Comparison of ENCODE assay signal across 10 cellular contexts in the genomic region with DNA sequence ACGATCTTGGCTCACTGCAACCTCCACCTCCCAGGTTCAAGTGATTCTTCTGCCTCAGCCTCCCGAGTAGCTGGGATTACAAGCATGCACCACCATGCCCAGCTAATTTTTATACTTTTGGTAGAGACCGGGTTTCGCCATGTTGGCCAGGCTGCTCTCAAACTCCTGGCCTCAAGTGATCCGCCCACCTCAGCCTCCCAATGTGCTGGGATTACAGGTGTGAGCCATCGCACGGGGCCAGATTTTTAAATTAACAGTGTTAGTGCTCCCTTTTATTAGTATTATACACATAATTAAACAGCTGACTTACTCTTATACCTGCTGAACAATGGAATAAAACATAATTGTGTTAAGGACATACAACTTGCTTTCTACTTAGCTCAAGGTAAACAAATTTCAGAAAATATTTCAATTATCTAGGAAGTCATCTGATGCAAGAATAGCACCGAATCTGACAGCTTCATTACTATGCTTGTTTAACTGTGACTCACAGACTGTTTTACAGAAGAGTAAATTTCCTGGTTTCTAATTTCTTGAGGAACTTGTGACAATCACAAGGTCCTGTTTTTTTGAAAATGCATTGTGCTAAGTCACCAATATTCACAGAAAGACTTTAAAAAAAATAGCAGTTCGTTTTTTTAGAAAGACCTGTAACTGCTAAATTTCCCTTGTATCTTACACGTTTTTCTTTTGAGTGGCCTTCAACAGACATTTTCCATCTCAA. TPM values are rescaled to one million over a fixed set of nuclear protein-coding genes. Genes with fewer than 3 reads are reported as not detected.
DNase-seq lines count a peak whose midpoint lies in the region; ATAC-seq, FAIRE-seq and TF ChIP-seq lines count a peak whose summit lies in the region.
"Had no signal": no experiment of that assay in that cellular context is flagged by ENCODE, and none has a peak within 500 bp of the region (broad histone marks: within the 10 kb centered on the region; RNA-seq: fewer than 3 reads in every experiment).

No MANE protein-coding gene starts in this region.

- no peaks in the 10 kb centered on the region for H3K27me3 ChIP-seq in tibial artery
- H3K27me3 ChIP-seq: BLaER1 had no signal

- ATAC-seq in WTC11 (no peak), HG03565 (IDR thresholded peaks at IDR 0.05; ENCODE audit: unreplicated experiment) (no peak), GM18907 (IDR thresholded peaks at IDR 0.05; ENCODE audit: unreplicated experiment) (no peak)

- H3K9me3 Mint-ChIP-seq in T-helper 2 cell treated with Interferon-gamma antibody and Interleukin-4, amounts not matched to agents 5 μg/mL and 100 μg/mL, for 36 hours, result no peaks in the 10 kb centered on the region
- H3K9me3 Mint-ChIP-seq in WTC11, result no peaks in the 10 kb centered on the region
- H3K9me3 Mint-ChIP-seq: activated B cell treated with CpG ODN at 0.5 μM for 24 hours had no signal

- no peaks in the 10 kb centered on the region for H3K9me3 ChIP-seq in tibial artery
- H3K9me3 ChIP-seq: BLaER1 had no signal

- no peak overlapping the region for H3K4me3 Mint-ChIP-seq in T-helper 2 cell treated with Interferon-gamma antibody and Interleukin-4, amounts not matched to agents 5 μg/mL and 100 μg/mL, for 36 hours
- H3K4me3 Mint-ChIP-seq in WTC11, result no peak overlapping the region
- H3K4me3 Mint-ChIP-seq: activated B cell treated with CpG ODN at 0.5 μM for 24 hours had no signal

- H3K36me3 Mint-ChIP-seq in T-helper 2 cell treated with Interferon-gamma antibody and Interleukin-4, amounts not matched to agents 5 μg/mL and 100 μg/mL, for 36 hours (ENCODE audit: low read depth), result no peaks in the 10 kb centered on the region
- H3K36me3 Mint-ChIP-seq in WTC11, result no peaks in the 10 kb centered on the region

- no peak overlapping the region for H3K4me3 ChIP-seq in tibial artery
- H3K4me3 ChIP-seq: BLaER1 had no signal

- peak overlapping the region; percentile 36 to 50 for H3K27ac ChIP-seq in tibial artery
- H3K27ac ChIP-seq: BLaER1 had no signal

- DNase-seq in T-helper 2 cell treated with Interferon-gamma antibody and Interleukin-4, amounts not matched to agents 5 μg/mL and 100 μg/mL, for 36 hours (ENCODE audit: low spot score), result no peak
- DNase-seq in T-helper 2 cell (no peak), WTC11 (ENCODE audit: low spot score) (no peak), tibial artery (no peak), HuH-7.5 (ENCODE audit: low spot score) (no peak)
- DNase-seq: activated B cell treated with CpG ODN at 0.5 μM for 24 hours had no signal

- H3K27ac Mint-ChIP-seq in T-helper 2 cell treated with Interferon-gamma antibody and Interleukin-4, amounts not matched to agents 5 μg/mL and 100 μg/mL, for 36 hours, result peak overlapping the region; percentile 39
- H3K27ac Mint-ChIP-seq in WTC11, result peak overlapping the region; percentile 57; the same call in 1 of the 2 replicates
- H3K27ac Mint-ChIP-seq: activated B cell treated with CpG ODN at 0.5 μM for 24 hours had no signal

- H3K4me1 ChIP-seq in tibial artery, result peaks cover 0 to 32% (median 14%) of the 10 kb centered on the region in 4 donors

- H3K36me3 ChIP-seq in tibial artery, result no peaks in the 10 kb centered on the region
- H3K36me3 ChIP-seq: BLaER1 had no signal

- POLR2A ChIA-PET in WTC11 (lab: Charles Lee), result interaction anchor here (0.6 to 0.7 kb wide), 2 partner anchors 8 to 525 kb away, joined by 3 read pairs; no protein-coding TSS in a partner anchor

- FAIRE-seq in islet of Langerhans (lab: Jason Lieb, UNC), result peak; percentile 98

- no peak for TF ChIP-seq CTCF in WTC11 (IDR thresholded peaks at IDR 0.05)
- no peak for TF ChIP-seq CTCF in tibial artery (IDR thresholded peaks at IDR 0.05)

- H3K27me3 Mint-ChIP-seq in T-helper 2 cell treated with Interferon-gamma antibody and Interleukin-4, amounts not matched to agents 5 μg/mL and 100 μg/mL, for 36 hours (ENCODE audit: low read depth), result peaks cover 6% of the 10 kb centered on the region
- H3K27me3 Mint-ChIP-seq in WTC11 (ENCODE audit: low read depth), result no peaks in the 10 kb centered on the region
- H3K27me3 Mint-ChIP-seq: activated B cell treated with CpG ODN at 0.5 μM for 24 hours had no signal

- intact Hi-C loops in tibial artery (cut with DNase I; ENCODE audit: low total_unique reads), result no loop called here

- peaks cover 30% of the 10 kb centered on the region for H3K4me1 Mint-ChIP-seq in T-helper 2 cell treated with Interferon-gamma antibody and Interleukin-4, amounts not matched to agents 5 μg/mL and 100 μg/mL, for 36 hours (ENCODE audit: low read depth)
- peaks cover 38% of the 10 kb centered on the region for H3K4me1 Mint-ChIP-seq in WTC11
- H3K4me1 Mint-ChIP-seq: activated B cell treated with CpG ODN at 0.5 μM for 24 hours had no signal

- CTCF ChIA-PET in WTC11 (lab: Charles Lee), result interaction anchor here (1.1 kb wide), 2 partner anchors 32 to 335 kb away, joined by 3 read pairs; no protein-coding TSS in a partner anchor

TF ChIP-seq in WTC11, 78 proteins besides CTCF, POLR2A, EP300 and RAD21:
- no peak for TF ChIP-seq HMGA2 (CRISPR knock-in tag; IDR thresholded peaks at IDR 0.05)
- TF ChIP-seq GABPB1 (CRISPR knock-in tag; IDR thresholded peaks at IDR 0.05), result peak; percentile 86

RNA-seq across cellular contexts. Expression of gene SPIRE1, which starts 51.2 kb away (rescaled TPM):
- total RNA-seq in WTC11 (2021), result 13.5 to 19.3 TPM (median 15.5 TPM) in 3 replicates
